1 cellular context compared by ENCODE assay signal in genomic region chr9:98182069-98182820, GRCh38.
A peak's percentile ranks its signal among the peaks of the same experiment; 100 is the strongest.
TF ChIP-seq lines count a peak whose summit lies in the region.

No MANE protein-coding gene starts in this region.

TF ChIP-seq in K562, 482 proteins besides CTCF, POLR2A, EP300 and RAD21 (continued from another document and continues in another):
- TF ChIP-seq E2F1 (CRISPR knock-in tag; IDR thresholded peaks at IDR 0.05) (no peak), ZNF764 (CRISPR knock-in tag; IDR thresholded peaks at IDR 0.05; ENCODE audit: low read depth) (no peak), DACH1 (IDR thresholded peaks at IDR 0.05; ENCODE audit: partially characterized antibody) (peak; percentile 55), SETDB1 (IDR thresholded peaks at IDR 0.05; ENCODE audit: low read length) (no peak), ZNF655 (CRISPR knock-in tag; IDR thresholded peaks at IDR 0.05) (no peak), ZNF253 (CRISPR knock-in tag; conservative IDR thresholded peaks at IDR 0.05) (no peak), ZNF212 (CRISPR knock-in tag; IDR thresholded peaks at IDR 0.05) (no peak), PML (IDR thresholded peaks at IDR 0.05; ENCODE audit: low read length) (peak; percentile 43; the same call in 1 of the 2 replicates), TFAM (CRISPR knock-in tag; conservative IDR thresholded peaks at IDR 0.05) (no peak), ZBTB43 (CRISPR knock-in tag; IDR thresholded peaks at IDR 0.05) (no peak), KLF6 (CRISPR knock-in tag; IDR thresholded peaks at IDR 0.05; ENCODE audit: borderline replicate concordance) (no peak), PCBP2 (IDR thresholded peaks at IDR 0.05; ENCODE audit: low read depth, low read length, poor library complexity, severe bottlenecking) (no peak), NFIX (CRISPR knock-in tag; IDR thresholded peaks at IDR 0.05; ENCODE audit: low read depth) (no peak), GMEB1 (CRISPR knock-in tag; IDR thresholded peaks at IDR 0.05) (no peak), STAG1 (CRISPR knock-in tag; IDR thresholded peaks at IDR 0.05; ENCODE audit: borderline replicate concordance) (no peak), BRD4 (IDR thresholded peaks at IDR 0.05) (no peak), HEY1 (CRISPR knock-in tag; IDR thresholded peaks at IDR 0.05; ENCODE audit: borderline replicate concordance) (no peak), SRF (CRISPR knock-in tag; IDR thresholded peaks at IDR 0.05) (0 out of 4 replicates have a peak, but pooled peaks of 1 of the 2 experiments have one; percentile 52), HINFP (tag; conservative IDR thresholded peaks at IDR 0.05; ENCODE audit: low read depth) (no peak), SMAD1 (IDR thresholded peaks at IDR 0.05; ENCODE audit: low read depth, low read length, partially characterized antibody) (peak; percentile 45), TFAP4 (CRISPR knock-in tag; IDR thresholded peaks at IDR 0.05; ENCODE audit: borderline replicate concordance) (0 out of 2 replicates have a peak, but pooled peaks have one; percentile 29), CHCHD3 (CRISPR knock-in tag; IDR thresholded peaks at IDR 0.05) (no peak), KAT2B (IDR thresholded peaks at IDR 0.05; ENCODE audit: low read depth, low read length) (no peak), ZNF239 (CRISPR knock-in tag; IDR thresholded peaks at IDR 0.05) (0 out of 2 replicates have a peak, but pooled peaks have one; percentile 17), STAT5A (IDR thresholded peaks at IDR 0.05; ENCODE audit: borderline replicate concordance, low read length) (peak; percentile 67), BRF1 (IDR thresholded peaks at IDR 0.05; ENCODE audit: borderline replicate concordance, extremely low read depth, insufficient read length) (no peak), SIN3A (IDR thresholded peaks at IDR 0.05; ENCODE audit: borderline replicate concordance in 2 of 2, control insufficient read depth in 1 of 2, low read depth in 2 of 2, low read length in 2 of 2) (no peak), CCAR2 (IDR thresholded peaks at IDR 0.05; ENCODE audit: low read depth, low read length) (no peak), ZNF146 (CRISPR knock-in tag; IDR thresholded peaks at IDR 0.05; ENCODE audit: unreplicated experiment) (no peak), THRAP3 (IDR thresholded peaks at IDR 0.05; ENCODE audit: borderline replicate concordance) (no peak), ZC3H4 (CRISPR knock-in tag; IDR thresholded peaks at IDR 0.05; ENCODE audit: borderline replicate concordance) (no peak), TCF7 (IDR thresholded peaks at IDR 0.05; ENCODE audit: borderline replicate concordance) (0 out of 2 replicates have a peak, but pooled peaks have one; percentile 0), SFPQ (IDR thresholded peaks at IDR 0.05; ENCODE audit: low read depth, low read length) (no peak), GATAD2B (IDR thresholded peaks at IDR 0.05; ENCODE audit: borderline replicate concordance) (peak; percentile 14; the same call in 1 of the 2 replicates), HNRNPH1 (optimal IDR thresholded peaks at IDR 0.05; ENCODE audit: low read depth, low read length) (no peak), GATAD2A (IDR thresholded peaks at IDR 0.05) (0 out of 2 replicates have a peak, but pooled peaks have one; percentile 83), TRIM24 (IDR thresholded peaks at IDR 0.05) (peak; percentile 55 to 78; a peak in 3 of 4 replicates), ZKSCAN1 (IDR thresholded peaks at IDR 0.05; ENCODE audit: low read depth, low read length) (no peak), MED1 (CRISPR knock-in tag; IDR thresholded peaks at IDR 0.05; ENCODE audit: borderline replicate concordance) (no peak), IRF9 (tag; IDR thresholded peaks at IDR 0.05) (no peak), ZNF274 (IDR thresholded peaks at IDR 0.05; ENCODE audit: borderline replicate concordance, low read depth, low read length) (no peak), ATF6 (CRISPR knock-in tag; IDR thresholded peaks at IDR 0.05) (no peak), MTA3 (IDR thresholded peaks at IDR 0.05; ENCODE audit: borderline replicate concordance) (no peak; the same call in 1 of the 2 replicates), HDAC6 (IDR thresholded peaks at IDR 0.05; ENCODE audit: low read depth, low read length) (no peak), SMAD3 (CRISPR knock-in tag; conservative IDR thresholded peaks at IDR 0.05) (0 out of 2 replicates have a peak, but pooled peaks have one; percentile 45), CBFB (CRISPR knock-in tag; IDR thresholded peaks at IDR 0.05) (no peak), MAFG (tag; conservative IDR thresholded peaks at IDR 0.05) (peak; percentile 52), RBM17 (IDR thresholded peaks at IDR 0.05; ENCODE audit: borderline replicate concordance, low read depth, low read length) (no peak), SP2 (IDR thresholded peaks at IDR 0.05; ENCODE audit: extremely low read depth, low read depth, low read length, poor library complexity, severe bottlenecking) (no peak), FOXK1 (CRISPR knock-in tag; IDR thresholded peaks at IDR 0.05; ENCODE audit: borderline replicate concordance) (no peak), ZNF232 (CRISPR knock-in tag; IDR thresholded peaks at IDR 0.05) (no peak), RB1 (IDR thresholded peaks at IDR 0.05; ENCODE audit: low read depth) (no peak), PRDM10 (IDR thresholded peaks at IDR 0.05; ENCODE audit: partially characterized antibody) (peak; percentile 89)
